24 cellular contexts compared by ENCODE assay signal in the genomic region with DNA sequence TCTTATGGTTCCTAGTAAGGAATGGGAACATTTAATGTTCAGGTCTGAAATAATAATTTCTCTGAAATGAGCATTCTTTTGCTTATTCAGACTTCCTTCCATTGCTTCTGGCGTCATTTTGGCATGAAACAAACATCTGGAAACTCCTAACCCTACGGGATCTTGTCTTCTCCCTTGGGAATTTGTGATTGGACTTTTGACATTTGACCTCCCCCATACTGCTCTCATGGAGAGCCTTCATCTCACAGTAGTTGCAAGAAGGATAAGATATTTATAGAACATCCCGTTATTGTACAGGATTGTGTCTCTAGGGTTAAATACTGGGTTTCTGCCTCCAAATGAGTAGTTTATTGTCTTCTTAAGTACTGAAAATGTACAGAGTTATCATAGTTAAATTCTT.
"Had no signal": no experiment of that assay in that cellular context is flagged by ENCODE, and none has a peak within 500 bp of the region (broad histone marks: within the 10 kb centered on the region; RNA-seq: fewer than 3 reads in every experiment).

No MANE protein-coding gene starts in this region.

- DNase-seq: activated B cell treated with CpG ODN at 0.5 μM for 24 hours; activated CD4-positive, alpha-beta T cell treated with anti-CD3 and anti-CD28 coated beads for 1 hour; activated CD4-positive, alpha-beta T cell treated with anti-CD3 and anti-CD28 coated beads, Interleukin-2, amount 10 ng/mL, durations not matched to agents 24 days and 14 days; activated CD4-positive, alpha-beta T cell treated with anti-CD3 and anti-CD28 coated beads, Interleukin-2, amount 50 U/mL, for 48 hours; activated CD8-positive, alpha-beta memory T cell treated with anti-CD3 and anti-CD28 coated beads, Interleukin-2, amount 10 ng/mL, durations not matched to agents 7 days and 5 days; activated effector memory CD4-positive, alpha-beta T cell treated with Interleukin-2 at 50 U/mL for 16 hours; activated naive CD4-positive, alpha-beta T cell; activated T-cell treated with anti-CD3 and anti-CD28 coated beads, Interleukin-2, amount 50 U/mL, for 24 hours; aorta; IMR-90; KBM-7; NCI-H1048; NCI-H146; NCI-H187 treated with DMSO at 0.1 percent for 48 hours; NCI-H2081 treated with DMSO at 0.1 percent for 48 hours; NCI-H226; NCI-H526 treated with DMSO at 0.1 percent for 48 hours; NK-92 treated with Interleukin-12 subunit alpha and Interleukin-12 subunit beta, amount 100 ng/mL, for 24 hours; OCI-M1; RPMI8226; SHP77 treated with DMSO at 0.1 percent for 48 hours; T-helper 17 cell; T1000 had no signal

- ATAC-seq: activated CD8-positive, alpha-beta memory T cell treated with anti-CD3 and anti-CD28 coated beads, Interleukin-2, amount 10 ng/mL, durations not matched to agents 7 days and 5 days; Panc1; T-helper 17 cell had no signal
